ENCODE assay signal across 9 cellular contexts in genomic region chr16:424033-424622, GRCh38. TPM values are rescaled to one million over a fixed set of nuclear protein-coding genes. Genes with fewer than 3 reads are reported as not detected.
DNase-seq lines count a peak whose midpoint lies in the region; ATAC-seq, FAIRE-seq and TF ChIP-seq lines count a peak whose summit lies in the region.
"Had no signal": no experiment of that assay in that cellular context is flagged by ENCODE, and none has a peak within 500 bp of the region (broad histone marks: within the 10 kb centered on the region; RNA-seq: fewer than 3 reads in every experiment).

No MANE protein-coding gene starts in this region.

- POLR2A ChIA-PET in activated CD4-positive, alpha-beta T cell treated with anti-CD3 and anti-CD28 coated beads for 36 hours (lab: Charles Lee), result no interaction called here
- POLR2A ChIA-PET in endothelial cell of umbilical vein (lab: Charles Lee), result no interaction called here

- H3K4me2 ChIP-seq in endothelial cell of umbilical vein (ENCODE audit: insufficient read depth, low read length), result peak overlapping the region; percentile 96

- H3K4me1 ChIP-seq in endothelial cell of umbilical vein (ENCODE audit: control insufficient read depth, extremely low read depth, insufficient read depth, low read length), result peaks cover 27% of the 10 kb centered on the region
- H3K4me1 ChIP-seq in urinary bladder (ENCODE audit: insufficient read depth), result peaks cover 4% of the 10 kb centered on the region

- intact Hi-C loops in activated CD4-positive, alpha-beta T cell treated with anti-CD3 and anti-CD28 coated beads for 36 hours (cut with DNase I, micrococcal nuclease), result loop anchor here in 1 of 2 experiments (2.0 to 10.0 kb wide), 2 partner anchors 71 to 881 kb away; partner anchors contain the start of genes AXIN1 and UBE2I
- intact Hi-C loops in endothelial cell of umbilical vein (cut with micrococcal nuclease), result loop anchor here (1.0 kb wide), 2 partner anchors 23 to 34 kb away; partner anchors contain the start of gene DECR2

- H3K4me3 ChIP-seq in SK-N-MC (peak overlapping the region; percentile 96), endothelial cell of umbilical vein (replicated peaks in 1 of 3; ENCODE audit: insufficient read depth in 1 of 3, low read depth in 1 of 3, low read length in 3 of 3) (peak overlapping the region in 2 of 3 experiments; percentile 55 to 77), urinary bladder (ENCODE audit: low read depth, low read length) (peak overlapping the region; percentile 92)

- no peaks in the 10 kb centered on the region for H3K9me3 Mint-ChIP-seq in activated CD4-positive, alpha-beta T cell treated with anti-CD3 and anti-CD28 coated beads for 36 hours (ENCODE audit: low read depth)

- peak; percentile 99 for FAIRE-seq in endothelial cell of umbilical vein (lab: Jason Lieb, UNC)
- FAIRE-seq: frontal cortex had no signal

- H2AFZ ChIP-seq in endothelial cell of umbilical vein (ENCODE audit: low read depth, low read length), result peak overlapping the region; percentile 29

- no peak overlapping the region for H3K9ac ChIP-seq in SK-N-MC (ENCODE audit: insufficient read length)
- H3K9ac ChIP-seq in endothelial cell of umbilical vein (replicated peaks; ENCODE audit: extremely low read depth, insufficient read depth, low read length), result peak overlapping the region; percentile 71

- H3K27ac ChIP-seq in SK-N-MC (no peak overlapping the region), endothelial cell of umbilical vein (ENCODE audit: insufficient read depth, low read depth, low read length) (peak overlapping the region; percentile 94), urinary bladder (ENCODE audit: low read depth) (peak overlapping the region; percentile 44)

- H3K4me1 Mint-ChIP-seq in activated CD4-positive, alpha-beta T cell treated with anti-CD3 and anti-CD28 coated beads for 36 hours, result peaks cover 26% of the 10 kb centered on the region

- BruUV-seq in endothelial cell of umbilical vein (replicated peaks; lab: Mats Ljungman, UMichigan), result TSS peak; percentile 47

- H3K36me3 ChIP-seq in SK-N-MC (ENCODE audit: insufficient read depth, low read length), result no peaks in the 10 kb centered on the region
- no peaks in the 10 kb centered on the region for H3K36me3 ChIP-seq in endothelial cell of umbilical vein (ENCODE audit: control insufficient read depth in 2 of 2, extremely low read depth in 1 of 2, insufficient read depth in 2 of 2, low read length in 2 of 2)
- no peaks in the 10 kb centered on the region for H3K36me3 ChIP-seq in urinary bladder (ENCODE audit: insufficient read depth)

- no peaks in the 10 kb centered on the region for H3K27me3 ChIP-seq in endothelial cell of umbilical vein (ENCODE audit: control insufficient read depth in 2 of 2, insufficient read depth in 2 of 2, low read length in 2 of 2)

- peaks cover 4% of the 10 kb centered on the region for H4K20me1 ChIP-seq in endothelial cell of umbilical vein (replicated peaks; ENCODE audit: control insufficient read depth, extremely low read depth, insufficient read depth, low read length)

- H3K79me2 ChIP-seq in endothelial cell of umbilical vein (ENCODE audit: control insufficient read depth, insufficient read depth, low read length), result peaks cover 30% of the 10 kb centered on the region

- WGBS in urinary bladder, result 25% methylated on average over 20 of the region's 20 CpGs

- CTCF ChIA-PET in activated CD4-positive, alpha-beta T cell treated with anti-CD3 and anti-CD28 coated beads for 36 hours (lab: Charles Lee), result interaction anchor here (0.7 kb wide), 1 partner anchor 242 kb away, joined by 3 read pairs; no protein-coding TSS in a partner anchor
- CTCF ChIA-PET in endothelial cell of umbilical vein (lab: Charles Lee), result interaction anchor here (0.9 to 3.6 kb wide), 7 partner anchors 13 to 317 kb away, joined by 3 to 19 read pairs (median 4); no protein-coding TSS in a partner anchor

- no peak for TF ChIP-seq CTCF in endothelial cell of umbilical vein (IDR thresholded peaks at IDR 0.05; ENCODE audit: extremely low read depth in 1 of 2, insufficient read depth in 1 of 2, low read depth in 1 of 2, low read length in 2 of 2)

- DNase-seq in activated CD4-positive, alpha-beta T cell treated with anti-CD3 and anti-CD28 coated beads for 36 hours, result no peak
- no peak for DNase-seq in activated CD4-positive, alpha-beta T cell treated with anti-CD3 and anti-CD28 coated beads, Interleukin-2, amount 50 U/mL, for 1 hour
- DNase-seq in SK-N-MC (ENCODE audit: low read depth, low spot score) (no peak), endothelial cell of umbilical vein (ENCODE audit: low read depth, low spot score) (peak; percentile 84), mucosa of gallbladder (ENCODE audit: low spot score) (peak; percentile 80)
- no peak for DNase-seq in activated naive CD4-positive, alpha-beta T cell (lab: John Stamatoyannopoulos, UW)

- dilution Hi-C loops in endothelial cell of umbilical vein (cut with MboI; ENCODE audit: extremely low pct_ligation_motif_present, low sequenced_read_pairs), result no loop called here

- H3K9me3 ChIP-seq in SK-N-MC (ENCODE audit: low read depth, low read length), result no peaks in the 10 kb centered on the region
- no peaks in the 10 kb centered on the region for H3K9me3 ChIP-seq in endothelial cell of umbilical vein (replicated peaks; ENCODE audit: control insufficient read depth, insufficient read depth, low read length)

- peak; percentile 58 for TF ChIP-seq POLR2A in endothelial cell of umbilical vein (IDR thresholded peaks at IDR 0.05; ENCODE audit: low read depth, low read length)

- H3K36me3 Mint-ChIP-seq in activated CD4-positive, alpha-beta T cell treated with anti-CD3 and anti-CD28 coated beads for 36 hours (ENCODE audit: low read depth), result no peaks in the 10 kb centered on the region

- no peak for ATAC-seq in activated CD4-positive, alpha-beta T cell treated with anti-CD3 and anti-CD28 coated beads for 36 hours
- no peak for ATAC-seq in GM19397 (IDR thresholded peaks at IDR 0.05; ENCODE audit: unreplicated experiment)

- no peaks in the 10 kb centered on the region for H3K9me1 ChIP-seq in endothelial cell of umbilical vein (replicated peaks; ENCODE audit: control insufficient read depth, extremely low read depth, insufficient read depth, low read length)

- H3K27me3 Mint-ChIP-seq in activated CD4-positive, alpha-beta T cell treated with anti-CD3 and anti-CD28 coated beads for 36 hours, result peaks cover 5% of the 10 kb centered on the region

- H3K27ac Mint-ChIP-seq in activated CD4-positive, alpha-beta T cell treated with anti-CD3 and anti-CD28 coated beads for 36 hours, result no peak overlapping the region

- H3K4me3 Mint-ChIP-seq in activated CD4-positive, alpha-beta T cell treated with anti-CD3 and anti-CD28 coated beads for 36 hours, result peak overlapping the region; percentile 74

RNA-seq across cellular contexts. Expression of gene RAB11FIP3, which starts 1.3 kb away (rescaled TPM):
- total RNA-seq in activated CD4-positive, alpha-beta T cell treated with anti-CD3 and anti-CD28 coated beads for 36 hours, result 10 to 100 TPM; 14.2 to 17.0 TPM
- total RNA-seq in endothelial cell of umbilical vein (64.9 and 75.9 TPM in 2 replicates), mucosa of gallbladder (58.5 TPM), urinary bladder (16.8 TPM)
- polyA plus RNA-seq in endothelial cell of umbilical vein (19.3 and 20.5 TPM in 2 replicates), urinary bladder (57.0 TPM)
- polyA plus RNA-seq in endothelial cell of umbilical vein (2011; cell fraction: cytosol; rRNA removed), result 21.7 and 25.3 TPM in 2 replicates
- polyA plus RNA-seq in endothelial cell of umbilical vein (2011; cell fraction: nucleus; rRNA removed), result 61.5 and 72.6 TPM in 2 replicates
- polyA plus RNA-seq in endothelial cell of umbilical vein (2012), result 36.9 and 44.4 TPM in 2 replicates
- 28.4 and 37.7 TPM in 2 replicates for polyA minus RNA-seq in endothelial cell of umbilical vein
- 6.7 TPM for polyA minus RNA-seq in endothelial cell of umbilical vein (2011; cell fraction: cytosol; rRNA and poly(A)+ RNA removed)
- 30.2 and 32.3 TPM in 2 replicates for polyA minus RNA-seq in endothelial cell of umbilical vein (2011; cell fraction: nucleus; rRNA and poly(A)+ RNA removed)

RNA-seq across cellular contexts. Expression of gene DECR2, which starts 22.4 kb away (rescaled TPM):
- 10 to 100 TPM; 11.5 to 13.0 TPM for total RNA-seq in activated CD4-positive, alpha-beta T cell treated with anti-CD3 and anti-CD28 coated beads for 36 hours
- total RNA-seq in endothelial cell of umbilical vein (23.1 and 28.3 TPM in 2 replicates), mucosa of gallbladder (36.8 TPM), urinary bladder (5.3 TPM)
- polyA plus RNA-seq in endothelial cell of umbilical vein (46.5 and 61.7 TPM in 2 replicates), urinary bladder (20.6 TPM)
- 19.8 and 30.3 TPM in 2 replicates for polyA plus RNA-seq in endothelial cell of umbilical vein (2011; cell fraction: cytosol; rRNA removed)
- 82.4 and 87.1 TPM in 2 replicates for polyA plus RNA-seq in endothelial cell of umbilical vein (2011; cell fraction: nucleus; rRNA removed)
- 16.7 and 26.2 TPM in 2 replicates for polyA plus RNA-seq in endothelial cell of umbilical vein (2012)
- 13.3 and 20.1 TPM in 2 replicates for polyA minus RNA-seq in endothelial cell of umbilical vein
- polyA minus RNA-seq in endothelial cell of umbilical vein (2011; cell fraction: cytosol; rRNA and poly(A)+ RNA removed), result 17.4 TPM
- polyA minus RNA-seq in endothelial cell of umbilical vein (2011; cell fraction: nucleus; rRNA and poly(A)+ RNA removed), result 12.1 and 15.1 TPM in 2 replicates

RNA-seq across cellular contexts. Expression of gene NME4, which starts 27.1 kb away (rescaled TPM):
- 10 to 100 TPM; 55.9 to 72.1 TPM for total RNA-seq in activated CD4-positive, alpha-beta T cell treated with anti-CD3 and anti-CD28 coated beads for 36 hours
- total RNA-seq in endothelial cell of umbilical vein (166 and 170 TPM in 2 replicates), mucosa of gallbladder (105 TPM), urinary bladder (29.0 TPM)
- polyA plus RNA-seq in endothelial cell of umbilical vein (264 and 412 TPM in 2 replicates), urinary bladder (246 TPM)
- 190 and 214 TPM in 2 replicates for polyA plus RNA-seq in endothelial cell of umbilical vein (2011; cell fraction: cytosol; rRNA removed)
- polyA plus RNA-seq in endothelial cell of umbilical vein (2011; cell fraction: nucleus; rRNA removed), result 111 and 145 TPM in 2 replicates
- 180 and 258 TPM in 2 replicates for polyA plus RNA-seq in endothelial cell of umbilical vein (2012)
- 70.2 and 79.0 TPM in 2 replicates for polyA minus RNA-seq in endothelial cell of umbilical vein
- 15.6 TPM for polyA minus RNA-seq in endothelial cell of umbilical vein (2011; cell fraction: cytosol; rRNA and poly(A)+ RNA removed)
- polyA minus RNA-seq in endothelial cell of umbilical vein (2011; cell fraction: nucleus; rRNA and poly(A)+ RNA removed), result 21.5 and 33.0 TPM in 2 replicates

RNA-seq across cellular contexts. Expression of gene PGAP6, which starts 42.4 kb away (rescaled TPM):
- total RNA-seq in activated CD4-positive, alpha-beta T cell treated with anti-CD3 and anti-CD28 coated beads for 36 hours, result 10 to 100 TPM; 22.9 to 40.8 TPM
- total RNA-seq in endothelial cell of umbilical vein, result 88.1 and 89.8 TPM in 2 replicates
- 365 and 484 TPM in 2 replicates for polyA plus RNA-seq in endothelial cell of umbilical vein
- 169 and 201 TPM in 2 replicates for polyA plus RNA-seq in endothelial cell of umbilical vein (2011; cell fraction: cytosol; rRNA removed)
- 127 and 155 TPM in 2 replicates for polyA plus RNA-seq in endothelial cell of umbilical vein (2011; cell fraction: nucleus; rRNA removed)
- polyA plus RNA-seq in endothelial cell of umbilical vein (2012), result 90.7 and 148 TPM in 2 replicates
- 166 and 233 TPM in 2 replicates for polyA minus RNA-seq in endothelial cell of umbilical vein
- 27.0 TPM for polyA minus RNA-seq in endothelial cell of umbilical vein (2011; cell fraction: cytosol; rRNA and poly(A)+ RNA removed)
- polyA minus RNA-seq in endothelial cell of umbilical vein (2011; cell fraction: nucleus; rRNA and poly(A)+ RNA removed), result 51.9 and 54.7 TPM in 2 replicates
- 85.7 TPM for total RNA-seq in mucosa of gallbladder
- total RNA-seq in urinary bladder, result 15.9 TPM
- 53.8 TPM for polyA plus RNA-seq in urinary bladder

RNA-seq across cellular contexts. Expression of gene MRPL28, which starts 53.8 kb away (rescaled TPM):
- total RNA-seq in activated CD4-positive, alpha-beta T cell treated with anti-CD3 and anti-CD28 coated beads for 36 hours, result 10 to 100 TPM; 90.2 to 94.4 TPM
- total RNA-seq in endothelial cell of umbilical vein (86.3 and 104 TPM in 2 replicates), mucosa of gallbladder (52.9 TPM), urinary bladder (20.3 TPM)
- polyA plus RNA-seq in endothelial cell of umbilical vein (180 and 198 TPM in 2 replicates), urinary bladder (81.1 TPM)
- 158 and 211 TPM in 2 replicates for polyA plus RNA-seq in endothelial cell of umbilical vein (2011; cell fraction: cytosol; rRNA removed)
- 82.8 and 92.3 TPM in 2 replicates for polyA plus RNA-seq in endothelial cell of umbilical vein (2011; cell fraction: nucleus; rRNA removed)
- 88.7 and 102 TPM in 2 replicates for polyA plus RNA-seq in endothelial cell of umbilical vein (2012)
- polyA minus RNA-seq in endothelial cell of umbilical vein, result 57.6 and 61.2 TPM in 2 replicates
- polyA minus RNA-seq in endothelial cell of umbilical vein (2011; cell fraction: cytosol; rRNA and poly(A)+ RNA removed), result 48.4 TPM
- polyA minus RNA-seq in endothelial cell of umbilical vein (2011; cell fraction: nucleus; rRNA and poly(A)+ RNA removed), result 10.6 and 16.3 TPM in 2 replicates

Comparison
In these comparisons a context has a peak if more than half of its experiments do, and no peak if none do; other contexts are left out.
1. DNase-seq: peak in endothelial cell of umbilical vein (single experiment) and mucosa of gallbladder (single experiment); none in activated CD4-positive, alpha-beta T cell treated with anti-CD3 and anti-CD28 coated beads for 36 hours (single experiment), activated CD4-positive, alpha-beta T cell treated with anti-CD3 and anti-CD28 coated beads, Interleukin-2, amount 50 U/mL, for 1 hour (single experiment), SK-N-MC (single experiment) and activated naive CD4-positive, alpha-beta T cell (0 of 4).
2. Peak in every context shown above with its lines, with median percentiles within 50 percentile points of each other: H3K4me3 ChIP-seq.